ENCODE assay signal across 15 cellular contexts in the genomic region with DNA sequence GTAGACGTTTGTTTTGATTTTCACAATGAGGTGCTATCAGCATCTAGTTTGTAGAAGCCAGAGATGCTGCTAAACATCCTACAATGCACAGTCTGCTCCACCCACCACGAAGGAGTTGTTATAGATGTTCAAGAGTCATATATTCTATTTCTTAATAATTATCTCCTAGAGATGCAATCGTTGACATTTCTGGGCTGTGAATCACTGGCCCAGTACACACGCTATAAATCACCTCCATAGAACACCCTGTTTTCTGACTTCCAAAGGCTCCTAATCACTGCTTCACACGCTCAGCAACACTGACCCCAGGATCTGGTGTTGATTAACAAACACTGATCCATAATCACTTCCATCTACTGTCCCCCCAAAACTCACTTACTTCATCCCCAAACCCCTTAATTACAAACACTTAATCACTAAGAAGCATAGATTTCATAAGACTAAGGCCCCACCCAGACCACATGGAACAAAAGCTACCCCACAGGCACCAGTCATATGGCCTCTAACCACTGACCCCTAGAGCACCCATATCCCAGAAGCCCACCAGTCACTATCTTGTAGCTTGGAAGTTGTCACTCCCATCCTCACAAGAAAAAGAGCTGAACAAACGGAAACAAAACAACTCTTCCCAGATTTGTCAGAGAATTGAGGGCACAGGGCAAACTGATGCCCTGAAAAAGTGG. TPM values are rescaled to one million over a fixed set of nuclear protein-coding genes. Genes with fewer than 3 reads are reported as not detected.
DNase-seq lines count a peak whose midpoint lies in the region; ATAC-seq, FAIRE-seq and TF ChIP-seq lines count a peak whose summit lies in the region.
"Had no signal": no experiment of that assay in that cellular context is flagged by ENCODE, and none has a peak within 500 bp of the region (broad histone marks: within the 10 kb centered on the region; RNA-seq: fewer than 3 reads in every experiment).

No MANE protein-coding gene starts in this region.

- ATAC-seq in GM19452 (IDR thresholded peaks at IDR 0.05; ENCODE audit: unreplicated experiment) (no peak), GM19455 (IDR thresholded peaks at IDR 0.05; ENCODE audit: unreplicated experiment) (no peak)
- ATAC-seq in CD8-positive, alpha-beta T cell = no peak
- ATAC-seq: lower lobe of right lung; psoas muscle; stimulated activated effector memory CD8-positive, alpha-beta T cell treated with anti-CD3 and anti-CD28 coated beads, Interleukin-12 subunit alpha, Interleukin-12 subunit beta, amount 100 ng/mL, for 72 hours had no signal

- intact Hi-C loops in CD8-positive, alpha-beta T cell (cut with DNase I, micrococcal nuclease) = no loop called here

- FAIRE-seq in HTR-8/SVneo (lab: Jason Lieb, UNC) = no peak
- FAIRE-seq: GM18507 had no signal

- H3K27ac Mint-ChIP-seq in CD8-positive, alpha-beta T cell = no peak overlapping the region

- POLR2A ChIA-PET in CD8-positive, alpha-beta T cell (lab: Charles Lee) = no interaction called here

- H3K4me3 Mint-ChIP-seq in CD8-positive, alpha-beta T cell = no peak overlapping the region

- H3K36me3 ChIP-seq in CD8-positive, alpha-beta T cell (ENCODE audit: insufficient read depth, low read length) = no peaks in the 10 kb centered on the region
- H3K36me3 ChIP-seq: lower lobe of right lung, vagina had no signal

- H3K27ac ChIP-seq in CD8-positive, alpha-beta T cell (ENCODE audit: low read depth, low read length) = no peak overlapping the region
- H3K27ac ChIP-seq: lower lobe of right lung, psoas muscle, vagina had no signal

- peaks cover 19% of the 10 kb centered on the region for H3K4me1 Mint-ChIP-seq in CD8-positive, alpha-beta T cell (ENCODE audit: low read depth)

- no peaks in the 10 kb centered on the region for H3K9me3 Mint-ChIP-seq in CD8-positive, alpha-beta T cell
- H3K9me3 Mint-ChIP-seq: stimulated activated effector memory CD8-positive, alpha-beta T cell treated with anti-CD3 and anti-CD28 coated beads, Interleukin-12 subunit alpha, Interleukin-12 subunit beta, amount 100 ng/mL, for 72 hours had no signal

- no peaks in the 10 kb centered on the region for H3K27me3 Mint-ChIP-seq in CD8-positive, alpha-beta T cell (ENCODE audit: low read depth)

- no peak for TF ChIP-seq CTCF in AG10803 (conservative IDR thresholded peaks at IDR 0.05; ENCODE audit: low read length)
- no peak for TF ChIP-seq CTCF in cardiac fibroblast (IDR thresholded peaks at IDR 0.05; ENCODE audit: low read depth, low read length)
- TF ChIP-seq CTCF in CD8-positive, alpha-beta T cell (IDR thresholded peaks at IDR 0.05) = no peak

- H3K27me3 ChIP-seq in CD8-positive, alpha-beta T cell (ENCODE audit: insufficient read depth, low read length) = no peaks in the 10 kb centered on the region
- H3K27me3 ChIP-seq: vagina had no signal

- H3K4me1 ChIP-seq in CD8-positive, alpha-beta T cell (ENCODE audit: insufficient read depth, low read length) = no peaks in the 10 kb centered on the region
- H3K4me1 ChIP-seq: lower lobe of right lung, psoas muscle, vagina had no signal

- DNase-seq in AG10803 (ENCODE audit: low read depth) (peak; percentile 82), HTR-8/SVneo (ENCODE audit: insufficient read length, low spot score) (peak; percentile 39), cardiac fibroblast (ENCODE audit: low read depth in 2 of 2) (peak; percentile 36 to 81), mesenteric fat pad (ENCODE audit: low spot score) (peak; percentile 20), SHP77 treated with DMSO at 0.1 percent for 48 hours (lab: John Stamatoyannopoulos, UW) (no peak)
- DNase-seq in CD8-positive, alpha-beta T cell = no peak
- DNase-seq: activated CD4-positive, CD25-positive, alpha-beta regulatory T cell treated with anti-CD3 and anti-CD28 coated beads, Interleukin-2, amount 50 U/mL, for 72 hours; hypothalamus; lower lobe of right lung; psoas muscle had no signal

- H3K9me3 ChIP-seq in CD8-positive, alpha-beta T cell (ENCODE audit: low read length) = no peaks in the 10 kb centered on the region
- H3K9me3 ChIP-seq: lower lobe of right lung, psoas muscle, vagina had no signal

- H3K4me3 ChIP-seq in AG10803 (ENCODE audit: low read length) (no peak overlapping the region), cardiac fibroblast (replicated peaks in 1 of 2; ENCODE audit: low read depth in 2 of 2, low read length in 2 of 2) (no peak overlapping the region)
- no peak overlapping the region for H3K4me3 ChIP-seq in CD8-positive, alpha-beta T cell (ENCODE audit: low read depth, low read length)
- H3K4me3 ChIP-seq: lower lobe of right lung, psoas muscle, vagina had no signal

- H3K36me3 Mint-ChIP-seq in CD8-positive, alpha-beta T cell = no peaks in the 10 kb centered on the region
- H3K36me3 Mint-ChIP-seq: stimulated activated effector memory CD8-positive, alpha-beta T cell treated with anti-CD3 and anti-CD28 coated beads, Interleukin-12 subunit alpha, Interleukin-12 subunit beta, amount 100 ng/mL, for 72 hours had no signal

- CTCF ChIA-PET in CD8-positive, alpha-beta T cell (lab: Charles Lee) = interaction anchor here (1.2 to 1.4 kb wide), 3 partner anchors 9 to 319 kb away, joined by 3 to 8 read pairs (median 4); no protein-coding TSS in a partner anchor

RNA-seq across cellular contexts. Expression of gene ZNF41, which starts 31.7 kb away (rescaled TPM):
- 8.0 TPM for total RNA-seq in mesenteric fat pad
- 1 to 10 TPM; 2.9 to 4.9 TPM for total RNA-seq in CD8-positive, alpha-beta T cell

RNA-seq across cellular contexts. Expression of gene ARAF, which starts 46.3 kb away (rescaled TPM):
- 70.9 TPM for total RNA-seq in mesenteric fat pad
- 100 to 1,000 TPM; 125 to 134 TPM for total RNA-seq in CD8-positive, alpha-beta T cell

Comparison
In these comparisons a context has a peak if more than half of its experiments do, and no peak if none do; other contexts are left out.
1. DNase-seq: peak in AG10803 (single experiment), HTR-8/SVneo (single experiment), cardiac fibroblast (2 of 2) and mesenteric fat pad (single experiment); none in SHP77 treated with DMSO at 0.1 percent for 48 hours (single experiment) and CD8-positive, alpha-beta T cell (0 of 7).